8 cellular contexts compared by ENCODE assay signal in the genomic region with DNA sequence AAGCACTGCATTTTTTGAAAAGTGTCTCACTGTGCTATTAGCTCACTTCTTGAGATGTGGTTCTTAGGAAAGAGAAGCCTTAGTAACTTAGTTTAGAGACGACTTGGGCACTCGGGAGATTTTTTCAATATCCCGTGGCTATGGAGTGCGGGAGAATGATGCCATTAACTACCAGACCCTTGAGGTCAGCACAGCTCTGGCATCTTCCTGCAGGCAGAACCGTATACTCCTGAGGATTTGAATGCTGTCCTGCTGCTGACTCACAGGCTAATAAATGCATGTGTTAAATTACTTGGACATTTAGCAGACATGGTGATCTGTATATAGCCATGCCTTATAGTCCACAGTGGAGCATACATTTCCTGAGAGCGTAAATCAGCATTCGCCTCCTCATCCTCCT. TPM values are rescaled to one million over a fixed set of nuclear protein-coding genes. Genes with fewer than 3 reads are reported as not detected.
DNase-seq lines count a peak whose midpoint lies in the region; ATAC-seq and TF ChIP-seq lines count a peak whose summit lies in the region.
"Not testable (repeated sequence)": the region's sequence is repeated elsewhere in the genome, so short reads cannot be mapped to it uniquely, and the experiment has no call there.

No MANE protein-coding gene starts in this region.

- POLR2A ChIA-PET in BJ (lab: Charles Lee): not testable (repeated sequence)

- not testable (repeated sequence) for H3K4me2 ChIP-seq in GM23338; mesenchymal stem cell (ENCODE audit: low read length, poor library complexity, severe bottlenecking)

- H3K36me3 Mint-ChIP-seq in GM23338 (ENCODE audit: low read depth): peaks cover 45% of the 10 kb centered on the region

- not testable (repeated sequence) for H3K4me1 Mint-ChIP-seq in GM23338

- H2BK5ac ChIP-seq in mesenchymal stem cell (ENCODE audit: low read depth, low read length, poor library complexity, severe bottlenecking): not testable (repeated sequence)

- not testable (repeated sequence) for H3K4me3 Mint-ChIP-seq in GM23338

- WGBS in mesenchymal stem cell: 4% methylated on average over 7 of the region's 7 CpGs

- H3K23ac ChIP-seq in mesenchymal stem cell (ENCODE audit: low read length in 2 of 2): not testable (repeated sequence)

- not testable (repeated sequence) for H2BK120ac ChIP-seq in mesenchymal stem cell (ENCODE audit: low read depth, low read length)

- H4K20me1 ChIP-seq in GM23338 (replicated peaks; ENCODE audit: insufficient read depth): 0 out of 2 replicates have a peak, but pooled peaks cover 12% of the 10 kb centered on the region

- H3K4me3 ChIP-seq in BJ (ENCODE audit: low read depth, low read length); GM23338; astrocyte of the spinal cord (ENCODE audit: low read depth, low read length); fibroblast of pulmonary artery (replicated peaks; ENCODE audit: low read depth, low read length); mesenchymal stem cell (ENCODE audit: insufficient read depth in 1 of 2, low read depth in 1 of 2, low read length in 2 of 2); skeletal muscle cell (ENCODE audit: low read depth, low read length): not testable (repeated sequence)

- H3K18ac ChIP-seq in mesenchymal stem cell (ENCODE audit: low read depth in 1 of 2, low read length in 2 of 2): peak overlapping the region in 1 of 2 experiments; percentile 55

- in situ Hi-C loops in astrocyte of the spinal cord (cut with HindIII; ENCODE audit: low sequenced_read_pairs): not testable (repeated sequence)

- H3K14ac ChIP-seq in mesenchymal stem cell (ENCODE audit: low read length in 2 of 2): not testable (repeated sequence)

- H3K36me3 ChIP-seq in BJ (ENCODE audit: control insufficient read depth, insufficient read depth, low read length): not testable (repeated sequence)
- H3K36me3 ChIP-seq in GM23338 (ENCODE audit: insufficient read depth): peaks cover 26% of the 10 kb centered on the region
- peaks cover 36 to 55% of the 10 kb centered on the region in 2 experiments for H3K36me3 ChIP-seq in mesenchymal stem cell (ENCODE audit: control insufficient read depth in 1 of 2, insufficient read depth in 2 of 2, low read depth in 1 of 2, low read length in 2 of 2)

- H3K27me3 ChIP-seq in BJ (ENCODE audit: control insufficient read depth, insufficient read depth, low read length); GM23338 (ENCODE audit: insufficient read depth); mesenchymal stem cell (ENCODE audit: control insufficient read depth in 1 of 2, insufficient read depth in 1 of 2, low read length in 2 of 2): not testable (repeated sequence)

- not testable (repeated sequence) for H3K27me3 Mint-ChIP-seq in GM23338 (ENCODE audit: insufficient read depth, low read depth, poor library complexity)

- ATAC-seq in GM23338: not testable (repeated sequence)
- ATAC-seq in SK-N-SH treated with all-trans-retinoic acid at 6 μM for 48 hours: peak; percentile 80

- not testable (repeated sequence) for H3K27ac Mint-ChIP-seq in GM23338

- not testable (repeated sequence) for TF ChIP-seq CTCF in BJ (IDR thresholded peaks at IDR 0.05; ENCODE audit: insufficient read depth, low read depth, low read length); GM23338 (conservative IDR thresholded peaks at IDR 0.05; ENCODE audit: low read depth in 2 of 2); astrocyte of the spinal cord (IDR thresholded peaks at IDR 0.05; ENCODE audit: low read depth, low read length); fibroblast of pulmonary artery (IDR thresholded peaks at IDR 0.05; ENCODE audit: low read length, missing control alignments)

- H4K8ac ChIP-seq in mesenchymal stem cell (ENCODE audit: low read length): not testable (repeated sequence)

- H3K9me2 ChIP-seq in GM23338 (ENCODE audit: insufficient read depth): not testable (repeated sequence)

- not testable (repeated sequence) for H3K9me3 ChIP-seq in mesenchymal stem cell (ENCODE audit: control insufficient read depth, low read length)

- CTCF ChIA-PET in BJ (lab: Yijun Ruan, JAX): interaction anchor here (0.6 kb wide), 1 partner anchor 791 kb away, joined by 3 read pairs; no protein-coding TSS in a partner anchor

- H2BK12ac ChIP-seq in mesenchymal stem cell (ENCODE audit: low read length in 2 of 2): not testable (repeated sequence)

- DNase-seq in A172 (ENCODE audit: low spot score) (peak; percentile 71), BJ (ENCODE audit: low read depth) (peak; percentile 63), astrocyte of the spinal cord (ENCODE audit: low read depth, low spot score) (peak; percentile 61), fibroblast of pulmonary artery (ENCODE audit: low read depth) (peak; percentile 3), mesenchymal stem cell (peak; percentile 96), skeletal muscle cell (ENCODE audit: low read depth) (peak; percentile 75)
- not testable (repeated sequence) for DNase-seq in GM23338 (ENCODE audit: low spot score)

- H3K9ac ChIP-seq in mesenchymal stem cell (ENCODE audit: low read length): peak overlapping the region; percentile 50

- H2AFZ ChIP-seq in GM23338; mesenchymal stem cell (ENCODE audit: low read depth, low read length): not testable (repeated sequence)

- H3K27ac ChIP-seq in GM23338 (ENCODE audit: low read depth): 0 out of 2 replicates have a peak overlapping the region, but pooled peaks have one; percentile 40
- H3K27ac ChIP-seq in mesenchymal stem cell (ENCODE audit: low read length, poor library complexity, severe bottlenecking): peak overlapping the region; percentile 36

- H2AK5ac ChIP-seq in mesenchymal stem cell (ENCODE audit: low read length, severe bottlenecking): not testable (repeated sequence)

- not testable (repeated sequence) for H3K9me3 Mint-ChIP-seq in GM23338

- H3F3A ChIP-seq in GM23338 (replicated peaks; ENCODE audit: low read depth): not testable (repeated sequence)

- H4K91ac ChIP-seq in mesenchymal stem cell (ENCODE audit: low read length): not testable (repeated sequence)

- H3K79me2 ChIP-seq in GM23338 (replicated peaks; ENCODE audit: insufficient read depth): not testable (repeated sequence)

- not testable (repeated sequence) for H3K4me1 ChIP-seq in GM23338 (ENCODE audit: insufficient read depth); mesenchymal stem cell (ENCODE audit: control insufficient read depth, insufficient read depth, low read depth, low read length)

- H3K79me1 ChIP-seq in mesenchymal stem cell (replicated peaks; ENCODE audit: low read length, poor library complexity, severe bottlenecking): peaks cover 19% of the 10 kb centered on the region

- H2BK15ac ChIP-seq in mesenchymal stem cell (ENCODE audit: low read depth, poor library complexity, severe bottlenecking): not testable (repeated sequence)

- H3K4ac ChIP-seq in mesenchymal stem cell (ENCODE audit: low read depth in 1 of 2, low read length in 2 of 2): not testable (repeated sequence)

TF ChIP-seq in SK-N-SH treated with all-trans-retinoic acid at 6 μM for 48 hours, 23 proteins besides CTCF, POLR2A, EP300 and RAD21:
- peak; percentile 38 for TF ChIP-seq ISL1 (CRISPR knock-in tag; IDR thresholded peaks at IDR 0.05)

RNA-seq across cellular contexts. Expression of a gene that starts 34.4 kb away (rescaled TPM):
- total RNA-seq in A172 (2014; rRNA removed; shearing (Covaris generic)): 134 and 139 TPM in 2 replicates
- polyA plus RNA-seq in BJ (2011; rRNA removed): 56.1 and 71.8 TPM in 2 replicates
- 48.6 and 88.8 TPM in 2 replicates for polyA minus RNA-seq in BJ (2011; rRNA and poly(A)+ RNA removed)
- 31.4 and 39.4 TPM in 2 replicates for total RNA-seq in GM23338 (2014; rRNA removed; shearing (Covaris generic))
- polyA plus RNA-seq in GM23338 (2016; fragmentation: Nextera tagmentation; extraction: Ambion mirVana): 51.0 and 53.4 TPM in 2 replicates
- 116 TPM for polyA plus RNA-seq in mesenchymal stem cell (2013, experiment 1 of 2)
- 117 TPM for polyA plus RNA-seq in mesenchymal stem cell (2013, experiment 2 of 2)

RNA-seq across cellular contexts. Expression of a gene that starts 46.6 kb away (rescaled TPM):
- total RNA-seq in A172 (2014; rRNA removed; shearing (Covaris generic)): 80.5 and 89.8 TPM in 2 replicates
- polyA plus RNA-seq in BJ (2011; rRNA removed) (68.6 and 82.2 TPM in 2 replicates), GM23338 (2016; fragmentation: Nextera tagmentation; extraction: Ambion mirVana) (39.0 and 40.0 TPM in 2 replicates)
- polyA minus RNA-seq in BJ (2011; rRNA and poly(A)+ RNA removed): 66.3 and 74.5 TPM in 2 replicates
- 86.1 and 91.6 TPM in 2 replicates for total RNA-seq in GM23338 (2014; rRNA removed; shearing (Covaris generic))
- polyA plus RNA-seq in mesenchymal stem cell (2013, experiment 1 of 2): 65.6 TPM
- 63.6 TPM for polyA plus RNA-seq in mesenchymal stem cell (2013, experiment 2 of 2)
